ENCODE assay signal across 17 cellular contexts in the genomic region with DNA sequence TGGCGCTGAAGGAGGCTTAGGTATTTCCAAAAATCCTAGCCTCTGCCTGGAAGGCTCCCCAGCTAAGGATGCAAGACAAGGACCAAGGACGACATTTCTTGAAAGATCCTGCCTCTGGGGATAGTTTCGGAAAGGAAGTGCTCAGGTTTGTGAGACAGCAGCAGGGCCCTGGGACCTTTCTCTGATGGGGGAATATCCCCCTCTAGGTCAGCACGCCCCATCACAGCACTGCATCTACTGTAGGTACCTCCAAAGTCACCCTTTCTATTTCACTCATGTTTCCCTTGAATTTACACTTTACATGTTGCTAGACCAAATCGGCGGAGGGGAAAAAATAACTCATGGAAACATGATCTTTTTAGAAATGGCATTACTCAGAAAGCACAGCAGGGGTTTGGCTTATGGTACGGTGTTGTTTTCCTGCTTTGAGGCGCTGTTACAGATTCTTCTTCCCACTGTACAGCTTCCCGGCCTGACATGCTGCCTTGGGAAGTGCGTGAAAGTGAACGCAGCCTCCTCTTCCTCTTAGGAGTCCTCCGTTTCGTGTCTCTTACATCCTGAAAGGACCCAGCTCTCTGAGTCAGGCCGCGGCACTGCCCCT.
DNase-seq lines count a peak whose midpoint lies in the region; TF ChIP-seq lines count a peak whose summit lies in the region.
"Had no signal": no experiment of that assay in that cellular context is flagged by ENCODE, and none has a peak within 500 bp of the region (broad histone marks: within the 10 kb centered on the region; RNA-seq: fewer than 3 reads in every experiment).

No MANE protein-coding gene starts in this region.

- CTCF ChIA-PET in HEK293T (lab: Yijun Ruan, JAX), result no interaction called here

- H3K27me3 ChIP-seq in adipocyte (replicated peaks; ENCODE audit: control insufficient read depth, insufficient read depth, low read length), result peaks cover 21% of the 10 kb centered on the region
- peaks cover 25% of the 10 kb centered on the region for H3K27me3 ChIP-seq in transverse colon
- no peaks in the 10 kb centered on the region for H3K27me3 ChIP-seq in ovary

- H3K4me3 ChIP-seq in adipocyte (ENCODE audit: low read length), result no peak overlapping the region
- no peak overlapping the region for H3K4me3 ChIP-seq in transverse colon
- no peak overlapping the region for H3K4me3 ChIP-seq in ovary
- H3K4me3 ChIP-seq: gastroesophageal sphincter, uterus had no signal

- H3K4me3 Mint-ChIP-seq in nephron, result peak overlapping the region in 2 of 3 experiments; percentile 0 to 18
- H3K4me3 Mint-ChIP-seq: activated CD4-positive, alpha-beta T cell treated with anti-CD3 and anti-CD28 coated beads, Interleukin-2, amount 10 ng/mL, durations not matched to agents 7 days and 5 days had no signal

- TF ChIP-seq EP300 in transverse colon (IDR thresholded peaks at IDR 0.05; ENCODE audit: low read depth), result no peak
- TF ChIP-seq EP300 in ovary (IDR thresholded peaks at IDR 0.05), result no peak

- no peak for TF ChIP-seq CTCF in nephron (IDR thresholded peaks at IDR 0.05; ENCODE audit: unreplicated experiment in 3 of 3)
- TF ChIP-seq CTCF in transverse colon (IDR thresholded peaks at IDR 0.05), result no peak
- TF ChIP-seq CTCF in ovary (IDR thresholded peaks at IDR 0.05), result no peak

- DNase-seq in Caki2 (ENCODE audit: low read depth), result peak; percentile 18
- peak; percentile 47 for DNase-seq in HEK293T (ENCODE audit: extremely low spot score)
- peak; percentile 47 for DNase-seq in adipocyte (ENCODE audit: low read depth)
- DNase-seq in transverse colon, result no peak
- DNase-seq in ovary, result no peak
- DNase-seq in AG08395 (ENCODE audit: low spot score), result no peak
- DNase-seq in NCI-H1092 treated with DMSO at 0.1 percent for 48 hours (lab: John Stamatoyannopoulos, UW), result no peak
- DNase-seq: activated CD4-positive, alpha-beta T cell treated with anti-CD3 and anti-CD28 coated beads, Interleukin-2, amount 10 ng/mL, durations not matched to agents 7 days and 5 days; C1 segment of cervical spinal cord; islet precursor cell; NCI-H187 treated with DMSO at 0.1 percent for 48 hours; NCI-H82; stimulated activated CD4-positive, alpha-beta T cell treated with anti-CD3 and anti-CD28 coated beads, Interleukin-2, amount 100 ng/mL, for 48 hours; T-helper 9 cell; uterus had no signal

- intact Hi-C loops in transverse colon (cut with DNase I; ENCODE audit: low total_unique reads) (no loop called here), ovary (cut with DNase I) (no loop called here)

- H3K36me3 Mint-ChIP-seq in nephron (ENCODE audit: low read depth), result peaks cover 4% of the 10 kb centered on the region

- in situ Hi-C loops in Caki2 (cut with HindIII; ENCODE audit: low pct_unique_long_range_greater_than_20kb, low sequenced_read_pairs), result no loop called here
- in situ Hi-C loops in transverse colon (cut with MboI; ENCODE audit: low pct_ligation_motif_present in 1 of 4, low pct_unique_long_range_greater_than_20kb in 1 of 4, low sequenced_read_pairs in 3 of 4), result loop anchor here in 3 of 4 donors (25.0 kb wide), 1 partner anchor 916 kb away; no protein-coding TSS in a partner anchor

- H3K4me1 ChIP-seq in adipocyte (ENCODE audit: control insufficient read depth, insufficient read depth, low read length) (no peaks in the 10 kb centered on the region), transverse colon (no peaks in the 10 kb centered on the region), ovary (ENCODE audit: insufficient read depth) (no peaks in the 10 kb centered on the region)
- H3K4me1 ChIP-seq: uterus had no signal

- peak overlapping the region; percentile 51 to 74 (median 72) for H3K27ac Mint-ChIP-seq in nephron
- H3K27ac Mint-ChIP-seq: activated CD4-positive, alpha-beta T cell treated with anti-CD3 and anti-CD28 coated beads, Interleukin-2, amount 10 ng/mL, durations not matched to agents 7 days and 5 days had no signal

- POLR2A ChIA-PET in HEK293T (lab: Yijun Ruan, JAX), result no interaction called here

- no peaks in the 10 kb centered on the region for H3K9me3 Mint-ChIP-seq in nephron
- H3K9me3 Mint-ChIP-seq: activated CD4-positive, alpha-beta T cell treated with anti-CD3 and anti-CD28 coated beads, Interleukin-2, amount 10 ng/mL, durations not matched to agents 7 days and 5 days had no signal

- H3K27me3 Mint-ChIP-seq in nephron (ENCODE audit: low read depth), result peaks cover 41% of the 10 kb centered on the region

- TF ChIP-seq POLR2A in transverse colon (IDR thresholded peaks at IDR 0.05) (no peak), ovary (IDR thresholded peaks at IDR 0.05) (no peak)

- H3K4me1 Mint-ChIP-seq in nephron, result peaks cover 16% of the 10 kb centered on the region

- H3K36me3 ChIP-seq in adipocyte (ENCODE audit: control insufficient read depth, insufficient read depth, low read length, severe bottlenecking) (no peaks in the 10 kb centered on the region), transverse colon (no peaks in the 10 kb centered on the region), ovary (no peaks in the 10 kb centered on the region)
- H3K36me3 ChIP-seq: gastroesophageal sphincter, uterus had no signal

- H3K9me3 ChIP-seq in adipocyte (ENCODE audit: control insufficient read depth, low read length) (no peaks in the 10 kb centered on the region), transverse colon (no peaks in the 10 kb centered on the region), ovary (no peaks in the 10 kb centered on the region)
- H3K9me3 ChIP-seq: gastroesophageal sphincter, uterus had no signal

- whole genome bisulfite sequencing in transverse colon (ENCODE audit: low coverage in 1 of 2), 2 donors, result 84% methylated on average over 15 of the region's 15 CpGs; no CpG with 5 or more reads in 1 of the 2 donors
- 53 to 71% (median 55%) methylated on average over 15 of the region's 15 CpGs for WGBS in ovary, 3 donors

- no peak overlapping the region for H3K9ac ChIP-seq in adipocyte (ENCODE audit: low read length)

- H3K27ac ChIP-seq in transverse colon, result no peak overlapping the region
- H3K27ac ChIP-seq in ovary, result no peak overlapping the region
- H3K27ac ChIP-seq: gastroesophageal sphincter, uterus had no signal

TF ChIP-seq in HEK293T, 16 proteins besides CTCF, POLR2A, EP300 and RAD21:
- TF ChIP-seq CTBP1 (IDR thresholded peaks at IDR 0.05; ENCODE audit: borderline replicate concordance) (no peak), ELF4 (IDR thresholded peaks at IDR 0.05) (no peak), FOXK2 (IDR thresholded peaks at IDR 0.05) (no peak), ZNF384 (IDR thresholded peaks at IDR 0.05) (no peak)

Comparison
In these comparisons a context has a peak if more than half of its experiments do, and no peak if none do; other contexts are left out.
1. DNase-seq: peak in Caki2 (single experiment), HEK293T (single experiment) and adipocyte (single experiment); none in transverse colon (single experiment), ovary (0 of 5), AG08395 (single experiment) and NCI-H1092 treated with DMSO at 0.1 percent for 48 hours (single experiment).